21 cellular contexts compared by ENCODE assay signal in genomic region chr12:99024191-99024590, GRCh38.
DNase-seq lines count a peak whose midpoint lies in the region; ATAC-seq, FAIRE-seq and TF ChIP-seq lines count a peak whose summit lies in the region.
"Had no signal": no experiment of that assay in that cellular context is flagged by ENCODE, and none has a peak within 500 bp of the region (broad histone marks: within the 10 kb centered on the region; RNA-seq: fewer than 3 reads in every experiment).

No MANE protein-coding gene starts in this region.

- peak overlapping the region; percentile 54; the same call in 1 of the 2 replicates for H3K27ac ChIP-seq in OCI-LY3 (ENCODE audit: low read length)
- H3K27ac ChIP-seq: 22Rv1, BLaER1, C4-2B had no signal

- DNase-seq in A172 (ENCODE audit: low spot score): peak; percentile 12
- DNase-seq in bronchial epithelial cell (ENCODE audit: low read depth): peak; percentile 4
- DNase-seq in smooth muscle cell of the brain vasculature (ENCODE audit: low read depth, low spot score): peak; percentile 3
- no peak for DNase-seq in AG20443 (ENCODE audit: low spot score)
- DNase-seq: Calu3; CD4-positive, CD25-positive, alpha-beta regulatory T cell; COR-L47; DMS53; DMS79 treated with DMSO at 0.1 percent for 48 hours; GF-D8; HFFc6 had no signal

- ATAC-seq in GM18907 (IDR thresholded peaks at IDR 0.05; ENCODE audit: unreplicated experiment): no peak
- ATAC-seq in GM21717 (IDR thresholded peaks at IDR 0.05; ENCODE audit: unreplicated experiment): no peak
- ATAC-seq: GM23338 had no signal

- no peak overlapping the region for H3K9ac ChIP-seq in OCI-LY3 (ENCODE audit: low read length)
- H3K9ac ChIP-seq: BLaER1 had no signal

- no peaks in the 10 kb centered on the region for H3K79me2 ChIP-seq in OCI-LY3 (ENCODE audit: low read length)

- H4K20me1 ChIP-seq in OCI-LY3 (ENCODE audit: insufficient read depth, low read length): no peaks in the 10 kb centered on the region
- H4K20me1 ChIP-seq: BLaER1 had no signal

- H3K4me3 ChIP-seq in OCI-LY3 (ENCODE audit: low read length) (no peak overlapping the region), bronchial epithelial cell (ENCODE audit: low read depth, low read length) (no peak overlapping the region)
- H3K4me3 ChIP-seq: BLaER1, GM23338, HAP-1 had no signal

- TF ChIP-seq CTCF in OCI-LY3 (IDR thresholded peaks at IDR 0.05; ENCODE audit: low read depth, low read length): no peak
- TF ChIP-seq CTCF in bronchial epithelial cell (IDR thresholded peaks at IDR 0.05; ENCODE audit: insufficient read depth, low read length, severe bottlenecking): no peak

- peaks cover 60% of the 10 kb centered on the region for H3K4me1 ChIP-seq in OCI-LY3 (ENCODE audit: low read length)
- H3K4me1 ChIP-seq: BLaER1 had no signal

- H3K27me3 ChIP-seq in OCI-LY3 (ENCODE audit: low read depth, low read length): no peaks in the 10 kb centered on the region
- H3K27me3 ChIP-seq in bronchial epithelial cell (ENCODE audit: control insufficient read depth, insufficient read depth, low read length): no peaks in the 10 kb centered on the region
- H3K27me3 ChIP-seq: BLaER1 had no signal

- H3K36me3 ChIP-seq in OCI-LY3 (replicated peaks; ENCODE audit: low read depth, low read length) (no peaks in the 10 kb centered on the region), bronchial epithelial cell (ENCODE audit: control insufficient read depth, insufficient read depth, low read length) (no peaks in the 10 kb centered on the region)
- H3K36me3 ChIP-seq: HAP-1 had no signal

- FAIRE-seq in bronchial epithelial cell (lab: Jason Lieb, UNC): no peak
- FAIRE-seq: GM12891, GM18507 had no signal

- no peaks in the 10 kb centered on the region for H3K9me3 ChIP-seq in OCI-LY3 (ENCODE audit: insufficient read depth, low read length)
- H3K9me3 ChIP-seq: BLaER1, HAP-1 had no signal

- no peak overlapping the region for H2AFZ ChIP-seq in OCI-LY3 (ENCODE audit: low read depth, low read length)
- H2AFZ ChIP-seq: GM23338 had no signal

- peak overlapping the region; percentile 30; the same call in 1 of the 2 replicates for H3K4me2 ChIP-seq in OCI-LY3 (ENCODE audit: low read length)
- H3K4me2 ChIP-seq: BLaER1, GM23338 had no signal
